8 cellular contexts compared by ENCODE assay signal in genomic region chr13:91017031-91017668, GRCh38.
DNase-seq lines count a peak whose midpoint lies in the region; ATAC-seq and TF ChIP-seq lines count a peak whose summit lies in the region.

No MANE protein-coding gene starts in this region.

- no peak overlapping the region for H3K27ac ChIP-seq in HCT116 (ENCODE audit: low read depth, low read length)

- H3K27me3 ChIP-seq in HCT116 (ENCODE audit: insufficient read depth, low read length) = no peaks in the 10 kb centered on the region

- H3K4me1 ChIP-seq in HCT116 (ENCODE audit: control insufficient read depth in 1 of 2, insufficient read depth in 2 of 2, low read length in 2 of 2) = no peaks in the 10 kb centered on the region

- peak; percentile 92 for ATAC-seq in HCT116

- no peaks in the 10 kb centered on the region for H3K36me3 ChIP-seq in HCT116 (ENCODE audit: control insufficient read depth in 1 of 2, insufficient read depth in 2 of 2, low read length in 2 of 2)

- BruUV-seq in HCT116 (replicated peaks; lab: Mats Ljungman, UMichigan) = no TSS peak

- peaks cover 2% of the 10 kb centered on the region for H3K27me3 Mint-ChIP-seq in osteocyte (ENCODE audit: unreplicated experiment)

- H4K20me1 ChIP-seq in HCT116 (ENCODE audit: insufficient read depth) = no peaks in the 10 kb centered on the region

- peak; percentile 65 for TF ChIP-seq RAD21 in HCT116 (IDR thresholded peaks at IDR 0.05; ENCODE audit: low read depth)

- H3K36me3 Mint-ChIP-seq in osteocyte (ENCODE audit: unreplicated experiment) = no peaks in the 10 kb centered on the region

- intact Hi-C loops in HCT116 (cut with micrococcal nuclease) = loop anchor here (5.0 kb wide), 2 partner anchors 135 to 150 kb away; no protein-coding TSS in a partner anchor

- CTCF ChIA-PET in HCT116 (lab: Charles Lee) = interaction anchor here (0.6 to 1.4 kb wide), 5 partner anchors 8 to 231 kb away, joined by 3 read pairs; no protein-coding TSS in a partner anchor

- no peak for TF ChIP-seq POLR2A in HCT116 (IDR thresholded peaks at IDR 0.05; ENCODE audit: borderline replicate concordance, extremely low read depth, insufficient read depth, insufficient read length)

- H3K27ac Mint-ChIP-seq in osteocyte (ENCODE audit: unreplicated experiment) = no peak overlapping the region

- no peaks in the 10 kb centered on the region for H3K9me3 Mint-ChIP-seq in osteocyte (ENCODE audit: unreplicated experiment)

- POLR2A ChIA-PET in HCT116 (lab: Charles Lee) = no interaction called here

- no peak overlapping the region for H3K9ac ChIP-seq in HCT116 (ENCODE audit: low read length)

- peaks cover 5% of the 10 kb centered on the region for H3K4me1 Mint-ChIP-seq in osteocyte (ENCODE audit: unreplicated experiment)

- H3K9me2 ChIP-seq in HCT116 (ENCODE audit: insufficient read depth) = no peaks in the 10 kb centered on the region

- no peak for DNase-seq in AG09309 (ENCODE audit: low read depth)
- DNase-seq in GM12865 (ENCODE audit: low read depth) = peak; percentile 54
- peak; percentile 34 for DNase-seq in HCT116 (ENCODE audit: low read depth, low spot score)
- DNase-seq in Kasumi-1 (lab: John Stamatoyannopoulos, UW) = peak; percentile 63 to 72
- DNase-seq in SHP77 (lab: John Stamatoyannopoulos, UW) = peak; percentile 67 to 78
- no peak for DNase-seq in epithelial cell of proximal tubule (ENCODE audit: low read depth)
- DNase-seq in osteocyte (ENCODE audit: extremely low spot score, unreplicated experiment) = no peak
- DNase-seq in T-helper 9 cell = no peak

- no peak overlapping the region for H2AFZ ChIP-seq in HCT116 (ENCODE audit: low read depth, low read length, poor library complexity, severe bottlenecking)

- H3K4me3 ChIP-seq in AG09309 (ENCODE audit: control insufficient read depth, low read depth, low read length) = no peak overlapping the region
- H3K4me3 ChIP-seq in GM12865 (ENCODE audit: low read depth, low read length) = no peak overlapping the region
- H3K4me3 ChIP-seq in HCT116 (replicated peaks in 1 of 2; ENCODE audit: low read depth in 1 of 2, low read length in 2 of 2) = peak overlapping the region; percentile 10 to 36
- peak overlapping the region; percentile 12 for H3K4me3 ChIP-seq in epithelial cell of proximal tubule (ENCODE audit: low read depth, low read length)

- H3K79me2 ChIP-seq in HCT116 (ENCODE audit: insufficient read depth, low read length) = no peaks in the 10 kb centered on the region

- no peak overlapping the region for H3K4me3 Mint-ChIP-seq in osteocyte (ENCODE audit: unreplicated experiment)

- RAD21 ChIA-PET in HCT116 (lab: Charles Lee; ENCODE audit: low non-redundant PET in 1 of 2, low total read pairs in 2 of 2, uncharacterized antibody in 2 of 2, unreplicated experiment in 2 of 2) = no interaction called here

- TF ChIP-seq CTCF in AG09309 (IDR thresholded peaks at IDR 0.05; ENCODE audit: control insufficient read depth, insufficient read depth, low read depth, low read length, missing control alignments) = peak; percentile 61
- peak; percentile 73 for TF ChIP-seq CTCF in GM12865 (IDR thresholded peaks at IDR 0.05; ENCODE audit: insufficient read depth, low read depth, low read length, missing control alignments)
- peak; percentile 28 to 77 (median 63); a peak in 5 of 6 replicates for TF ChIP-seq CTCF in HCT116 (IDR thresholded peaks at IDR 0.05 in 2 of 3, conservative IDR thresholded peaks at IDR 0.05 in 1 of 3; ENCODE audit: borderline replicate concordance in 1 of 3, insufficient read depth in 1 of 3, low read depth in 2 of 3, low read length in 2 of 3)
- peak; percentile 91 for TF ChIP-seq CTCF in epithelial cell of proximal tubule (conservative IDR thresholded peaks at IDR 0.05; ENCODE audit: low read depth, low read length)
- peak; percentile 82 for TF ChIP-seq CTCF in osteocyte (IDR thresholded peaks at IDR 0.05)

- no peaks in the 10 kb centered on the region for H3K9me3 ChIP-seq in HCT116 (ENCODE audit: control insufficient read depth in 1 of 2, insufficient read depth in 1 of 2, low read depth in 1 of 2, low read length in 2 of 2)

- peak overlapping the region; percentile 59 for H3K4me2 ChIP-seq in HCT116 (ENCODE audit: low read length)

TF ChIP-seq in HCT116, 20 proteins besides CTCF, POLR2A, EP300 and RAD21:
- TF ChIP-seq YY1 (IDR thresholded peaks at IDR 0.05; ENCODE audit: extremely low read depth, insufficient replicate concordance, low read depth, low read length) (no peak), CEBPB (IDR thresholded peaks at IDR 0.05; ENCODE audit: low read depth) (no peak), CBX3 (IDR thresholded peaks at IDR 0.05; ENCODE audit: low read depth) (no peak), ZFX (IDR thresholded peaks at IDR 0.05) (no peak), SIN3A (IDR thresholded peaks at IDR 0.05; ENCODE audit: low read depth) (no peak), SRF (IDR thresholded peaks at IDR 0.05; ENCODE audit: low read depth) (no peak)

Comparison
In these comparisons a context has a peak if more than half of its experiments do, and no peak if none do; other contexts are left out.
1. DNase-seq: peak in GM12865 (single experiment), HCT116 (single experiment), Kasumi-1 (2 of 2) and SHP77 (2 of 2); none in AG09309 (single experiment), epithelial cell of proximal tubule (single experiment), osteocyte (single experiment) and T-helper 9 cell (single experiment).
2. H3K4me3 ChIP-seq: peak in HCT116 (2 of 2) and epithelial cell of proximal tubule (single experiment); none in AG09309 (single experiment) and GM12865 (single experiment).
3. Peak in every context shown above with its lines, with median percentiles within 50 percentile points of each other: CTCF ChIP-seq.